In genomic region chr20:50919567-50919966, GRCh38 we compare ENCODE assay signal across 9 cellular contexts. TPM values are rescaled to one million over a fixed set of nuclear protein-coding genes. Genes with fewer than 3 reads are reported as not detected.
DNase-seq lines count a peak whose midpoint lies in the region; ATAC-seq and TF ChIP-seq lines count a peak whose summit lies in the region.
"Had no signal": no experiment of that assay in that cellular context is flagged by ENCODE, and none has a peak within 500 bp of the region (broad histone marks: within the 10 kb centered on the region; RNA-seq: fewer than 3 reads in every experiment).

No MANE protein-coding gene starts in this region.

- intact Hi-C loops in left lung (cut with DNase I) = no loop called here

- no peak overlapping the region for H3K4me3 Mint-ChIP-seq in activated T-helper 17 cell treated with anti-CD3 and anti-CD28 coated beads, Interleukin-2, amount 50 U/mL, for 72 hours

- H3K4me1 Mint-ChIP-seq in activated T-helper 17 cell treated with anti-CD3 and anti-CD28 coated beads, Interleukin-2, amount 50 U/mL, for 72 hours = peaks cover 51% of the 10 kb centered on the region

- DNase-seq in A172 (ENCODE audit: low spot score) (peak; percentile 32), Daoy (ENCODE audit: low read depth) (peak; percentile 9), kidney epithelial cell (ENCODE audit: low read depth) (peak; percentile 86), left lung (no peak), NCI-H1436 (lab: John Stamatoyannopoulos, UW) (no peak), H7 (no peak)
- DNase-seq: T-cell had no signal

- H3K4me3 ChIP-seq in kidney epithelial cell (ENCODE audit: low read depth, low read length) (no peak overlapping the region), left lung (no peak overlapping the region), H7 (ENCODE audit: insufficient read depth, low read depth, low read length) (no peak overlapping the region)

- TF ChIP-seq CTCF in kidney epithelial cell (IDR thresholded peaks at IDR 0.05; ENCODE audit: insufficient read depth, low read length, poor library complexity, severe bottlenecking) (no peak), left lung (IDR thresholded peaks at IDR 0.05) (no peak)

- peak overlapping the region; percentile 80 for H3K27ac Mint-ChIP-seq in activated T-helper 17 cell treated with anti-CD3 and anti-CD28 coated beads, Interleukin-2, amount 50 U/mL, for 72 hours

- H3K27me3 ChIP-seq in kidney epithelial cell (ENCODE audit: control insufficient read depth, insufficient read depth, low read length) (no peaks in the 10 kb centered on the region), left lung (no peaks in the 10 kb centered on the region), H7 (ENCODE audit: control insufficient read depth, insufficient read depth, low read length) (no peaks in the 10 kb centered on the region)

- no peaks in the 10 kb centered on the region for H3K27me3 Mint-ChIP-seq in activated T-helper 17 cell treated with anti-CD3 and anti-CD28 coated beads, Interleukin-2, amount 50 U/mL, for 72 hours
- H3K27me3 Mint-ChIP-seq: T-cell had no signal

- ATAC-seq in activated T-helper 17 cell treated with anti-CD3 and anti-CD28 coated beads, Interleukin-2, amount 50 U/mL, for 72 hours (replicated peaks) = no peak
- ATAC-seq in left lung (no peak), HG02798 (IDR thresholded peaks at IDR 0.05; ENCODE audit: poor library complexity, unreplicated experiment) (no peak)
- ATAC-seq: T-cell had no signal

- no peaks in the 10 kb centered on the region for H3K9me3 ChIP-seq in left lung

- H3K36me3 ChIP-seq in kidney epithelial cell (ENCODE audit: control insufficient read depth, insufficient read depth, low read length) = peaks cover 2% of the 10 kb centered on the region
- peaks cover 0 to 7% of the 10 kb centered on the region in 2 donors for H3K36me3 ChIP-seq in left lung
- peaks cover 1% of the 10 kb centered on the region for H3K36me3 ChIP-seq in H7 (replicated peaks; ENCODE audit: control insufficient read depth, insufficient read depth, low read length)

- H3K36me3 Mint-ChIP-seq in activated T-helper 17 cell treated with anti-CD3 and anti-CD28 coated beads, Interleukin-2, amount 50 U/mL, for 72 hours (ENCODE audit: low read depth) = peaks cover 91% of the 10 kb centered on the region

- H3K4me1 ChIP-seq in left lung = peaks cover 18 to 90% of the 10 kb centered on the region in 2 donors

- no peaks in the 10 kb centered on the region for H3K9me3 Mint-ChIP-seq in activated T-helper 17 cell treated with anti-CD3 and anti-CD28 coated beads, Interleukin-2, amount 50 U/mL, for 72 hours
- H3K9me3 Mint-ChIP-seq: T-cell had no signal

- H3K27ac ChIP-seq in left lung = no peak overlapping the region

RNA-seq across cellular contexts. Expression of gene ADNP, which starts 11.7 kb away (rescaled TPM):
- total RNA-seq in A172 (2014; rRNA removed; shearing (Covaris generic)) = 23.2 and 28.1 TPM in 2 replicates
- total RNA-seq in Daoy (2014; rRNA removed; shearing (Covaris generic)) = 14.7 and 15.1 TPM in 2 replicates
- 10 to 100 TPM; 57.9 to 75.4 TPM for total RNA-seq in activated T-helper 17 cell treated with anti-CD3 and anti-CD28 coated beads, Interleukin-2, amount 50 U/mL, for 72 hours
- total RNA-seq in kidney epithelial cell (45.4 and 59.7 TPM in 2 replicates), left lung (10 to 100 TPM; 51.9 to 58.7 TPM)
- total RNA-seq in H7 (2014; rRNA removed; shearing (Covaris generic)) = 23.5 and 40.5 TPM in 2 replicates

RNA-seq across cellular contexts. Expression of gene DPM1, which starts 38.8 kb away (rescaled TPM):
- 207 and 247 TPM in 2 replicates for total RNA-seq in A172 (2014; rRNA removed; shearing (Covaris generic))
- 133 and 153 TPM in 2 replicates for total RNA-seq in Daoy (2014; rRNA removed; shearing (Covaris generic))
- 10 to 100 TPM; 43.0 to 57.4 TPM for total RNA-seq in activated T-helper 17 cell treated with anti-CD3 and anti-CD28 coated beads, Interleukin-2, amount 50 U/mL, for 72 hours
- total RNA-seq in kidney epithelial cell (69.4 and 73.3 TPM in 2 replicates), left lung (10 to 100 TPM; 31.9 to 33.0 TPM)
- 59.2 and 60.8 TPM in 2 replicates for total RNA-seq in H7 (2014; rRNA removed; shearing (Covaris generic))

RNA-seq across cellular contexts. Expression of gene MOCS3, which starts 39.1 kb away (rescaled TPM):
- total RNA-seq in A172 (2014; rRNA removed; shearing (Covaris generic)) = 9.0 and 9.4 TPM in 2 replicates
- 7.4 TPM in 2 replicates for total RNA-seq in Daoy (2014; rRNA removed; shearing (Covaris generic))
- 1 to 10 TPM; 3.0 to 5.4 TPM for total RNA-seq in activated T-helper 17 cell treated with anti-CD3 and anti-CD28 coated beads, Interleukin-2, amount 50 U/mL, for 72 hours
- 9.5 and 10.0 TPM in 2 replicates for total RNA-seq in kidney epithelial cell
- 1 to 10 TPM; 3.1 to 3.6 TPM for total RNA-seq in left lung
- 9.1 and 9.3 TPM in 2 replicates for total RNA-seq in H7 (2014; rRNA removed; shearing (Covaris generic))

Comparison
In these comparisons a context has a peak if more than half of its experiments do, and no peak if none do; other contexts are left out.
1. DNase-seq: peak in A172 (single experiment), Daoy (single experiment) and kidney epithelial cell (single experiment); none in left lung (0 of 2), NCI-H1436 (single experiment) and H7 (single experiment).